ENCODE assay signal across 1 cellular context in the genomic region with DNA sequence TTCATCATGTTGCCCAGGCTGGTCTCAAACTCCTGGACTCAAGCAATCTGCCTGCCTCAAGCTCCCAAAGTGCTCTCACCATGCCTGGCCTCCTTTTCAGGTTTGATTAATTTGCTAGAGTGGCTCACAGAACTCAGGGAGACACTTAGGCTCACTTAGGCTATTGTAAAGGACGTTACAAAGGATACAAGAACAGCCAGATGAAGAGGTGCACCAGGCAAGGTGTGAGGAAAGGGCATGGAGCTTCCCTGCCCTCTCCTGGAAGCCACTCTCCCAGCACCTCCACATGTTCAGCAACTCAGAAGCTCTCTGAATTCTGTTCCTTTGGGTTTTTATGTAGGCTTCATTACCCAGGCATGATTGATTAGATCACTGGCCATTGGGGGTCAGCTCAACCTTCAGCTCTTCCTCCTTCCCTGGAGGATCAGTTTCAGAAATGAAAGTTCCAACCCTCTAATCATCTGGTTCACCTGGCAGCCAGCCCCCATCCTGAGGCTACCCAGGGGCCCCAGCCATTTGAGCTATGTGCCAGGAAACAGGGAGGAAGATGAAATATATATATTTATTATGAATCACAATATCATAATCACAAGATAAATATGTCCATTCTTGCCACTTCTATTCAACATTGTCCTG.
TF ChIP-seq lines count a peak whose summit lies in the region.

No MANE protein-coding gene starts in this region.

TF ChIP-seq in IMR-90, 13 proteins besides CTCF, POLR2A, EP300 and RAD21 (continued from another document):
- TF ChIP-seq CHD1 (IDR thresholded peaks at IDR 0.05; ENCODE audit: low read depth, low read length) = no peak
- TF ChIP-seq RFX5 (IDR thresholded peaks at IDR 0.05; ENCODE audit: low read depth, low read length) = no peak
- TF ChIP-seq FOS (IDR thresholded peaks at IDR 0.05; ENCODE audit: low read depth, low read length) = no peak
TF ChIP-seq in IMR-90: peak in this region for 0.
